In the genomic region with DNA sequence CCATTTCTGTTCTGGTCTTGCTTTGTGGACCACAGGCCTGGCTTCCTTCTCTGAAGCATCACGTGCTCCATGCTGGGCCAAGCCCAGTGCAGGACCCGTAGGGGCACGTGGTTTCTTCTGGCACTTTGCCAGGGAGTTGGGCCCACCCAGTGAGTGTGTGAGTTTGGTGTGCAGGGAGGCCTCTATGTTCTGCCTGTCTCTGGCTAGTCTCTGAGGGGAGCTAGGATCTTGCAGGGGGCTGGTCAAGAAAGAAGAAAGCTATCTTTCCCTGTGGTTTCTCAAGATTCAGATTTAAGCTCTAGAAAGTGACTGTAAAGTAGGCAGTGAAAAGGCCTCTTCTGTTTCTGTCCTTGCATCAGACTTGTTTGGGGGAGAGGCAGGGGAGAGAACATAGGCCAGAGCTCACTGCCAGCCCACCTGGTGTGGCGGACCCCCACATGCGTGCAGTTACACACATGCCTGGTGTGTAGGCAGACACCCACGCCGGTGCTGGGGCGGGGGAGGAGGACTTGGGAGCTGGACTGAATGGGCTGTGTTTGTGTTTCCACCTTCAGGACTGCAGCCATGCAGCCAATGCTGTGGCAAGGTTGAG, we compare ENCODE assay signal across 8 cellular contexts.
A peak's percentile ranks its signal among the peaks of the same experiment; 100 is the strongest.
DNase-seq lines count a peak whose midpoint lies in the region; ATAC-seq and TF ChIP-seq lines count a peak whose summit lies in the region.

No MANE protein-coding gene starts in this region.

- no peak for TF ChIP-seq CTCF in AG04449 (IDR thresholded peaks at IDR 0.05; ENCODE audit: insufficient read depth, low read length, missing control alignments)

- no peak for DNase-seq in AG04449 (ENCODE audit: low read depth, low spot score)
- peak in 26 of 51 donors; percentile 9 to 76 (median 33) for DNase-seq in hypothalamus (lab: John Stamatoyannopoulos, UW)
- DNase-seq in stimulated activated CD8-positive, alpha-beta memory T cell treated with anti-CD3 and anti-CD28 coated beads, Interleukin-4, amount 100 ng/mL, for 48 hours, result peak; percentile 80
- DNase-seq in hippocampal formation (lab: John Stamatoyannopoulos, UW), result no peak
- DNase-seq in central memory CD4-positive, alpha-beta T cell, result no peak

- no peak for TF ChIP-seq RAD21 in Ishikawa (IDR thresholded peaks at IDR 0.05; ENCODE audit: low read depth)

- no peaks in the 10 kb centered on the region for H3K27me3 Mint-ChIP-seq in activated naive CD8-positive, alpha-beta T cell

- CTCF ChIA-PET in AG04449 (lab: Yijun Ruan, JAX), result interaction anchor here (1.1 to 2.3 kb wide), 7 partner anchors 8 to 272 kb away, joined by 3 to 12 read pairs (median 4); a partner anchor contains a TSS

- no peak for TF ChIP-seq EP300 in Ishikawa (IDR thresholded peaks at IDR 0.05; ENCODE audit: borderline replicate concordance)

- peak overlapping the region; percentile 15 for H3K4me3 ChIP-seq in AG04449 (ENCODE audit: low read depth, low read length)

- peaks cover 91% of the 10 kb centered on the region for H3K4me1 Mint-ChIP-seq in activated naive CD8-positive, alpha-beta T cell (ENCODE audit: low read depth)

- peaks cover 2% of the 10 kb centered on the region for H3K36me3 Mint-ChIP-seq in activated naive CD8-positive, alpha-beta T cell

- H3K4me3 Mint-ChIP-seq in activated naive CD8-positive, alpha-beta T cell, result peak overlapping the region; percentile 75

- H3K9me3 Mint-ChIP-seq in activated naive CD8-positive, alpha-beta T cell (ENCODE audit: low read depth), result no peaks in the 10 kb centered on the region

- ATAC-seq in GM19023 (IDR thresholded peaks at IDR 0.05; ENCODE audit: unreplicated experiment), result no peak

- POLR2A ChIA-PET in AG04449 (lab: Yijun Ruan, JAX), result interaction anchor here (1.2 to 4.2 kb wide), 3 partner anchors 10 to 28 kb away, joined by 3 to 37 read pairs (median 8); a partner anchor contains a TSS

- peak overlapping the region; percentile 96 for H3K27ac Mint-ChIP-seq in activated naive CD8-positive, alpha-beta T cell

TF ChIP-seq in Ishikawa, 13 proteins besides CTCF, POLR2A, EP300 and RAD21:
- TF ChIP-seq TAF1 (IDR thresholded peaks at IDR 0.05; ENCODE audit: low read depth), result no peak
- TF ChIP-seq, protein P1, sequence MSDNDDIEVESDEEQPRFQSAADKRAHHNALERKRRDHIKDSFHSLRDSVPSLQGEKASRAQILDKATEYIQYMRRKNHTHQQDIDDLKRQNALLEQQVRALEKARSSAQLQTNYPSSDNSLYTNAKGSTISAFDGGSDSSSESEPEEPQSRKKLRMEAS (IDR thresholded peaks at IDR 0.05), result peak; percentile 46; the same call in 1 of the 2 replicates
- peak; percentile 91 for TF ChIP-seq NFIC (IDR thresholded peaks at IDR 0.05)
- TF ChIP-seq, protein P2, sequence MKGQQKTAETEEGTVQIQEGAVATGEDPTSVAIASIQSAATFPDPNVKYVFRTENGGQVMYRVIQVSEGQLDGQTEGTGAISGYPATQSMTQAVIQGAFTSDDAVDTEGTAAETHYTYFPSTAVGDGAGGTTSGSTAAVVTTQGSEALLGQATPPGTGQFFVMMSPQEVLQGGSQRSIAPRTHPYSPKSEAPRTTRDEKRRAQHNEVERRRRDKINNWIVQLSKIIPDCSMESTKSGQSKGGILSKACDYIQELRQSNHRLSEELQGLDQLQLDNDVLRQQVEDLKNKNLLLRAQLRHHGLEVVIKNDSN (IDR thresholded peaks at IDR 0.05), result peak; percentile 92
TF ChIP-seq in Ishikawa: peak in this region for 3.

Comparison
In these comparisons a context has a peak if more than half of its experiments do, and no peak if none do; other contexts are left out.
1. DNase-seq: peak in hypothalamus (26 of 51) and stimulated activated CD8-positive, alpha-beta memory T cell treated with anti-CD3 and anti-CD28 coated beads, Interleukin-4, amount 100 ng/mL, for 48 hours (single experiment); none in AG04449 (single experiment), hippocampal formation (0 of 2) and central memory CD4-positive, alpha-beta T cell (single experiment).